Comparison of ENCODE assay signal across 17 cellular contexts in the genomic region with DNA sequence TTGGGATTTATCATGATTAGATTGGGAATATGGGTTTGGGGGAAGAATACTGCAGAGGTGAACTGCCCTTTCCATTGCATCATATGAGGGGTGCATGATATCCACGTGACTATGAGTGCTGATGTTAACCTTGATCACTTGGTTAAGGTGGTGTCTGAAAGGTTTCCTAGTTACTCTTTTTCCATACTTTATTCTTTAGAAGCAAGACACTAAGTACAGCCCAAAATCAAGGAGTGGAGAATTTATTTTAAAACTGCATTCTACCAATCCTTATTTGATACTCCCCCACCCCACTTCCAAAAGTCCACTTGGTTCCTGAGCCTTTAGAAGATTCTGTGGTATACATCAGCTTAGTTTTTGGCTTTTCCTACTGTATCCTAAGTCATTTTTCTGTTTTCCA. TPM values are rescaled to one million over a fixed set of nuclear protein-coding genes. Genes with fewer than 3 reads are reported as not detected.
A peak's percentile ranks its signal among the peaks of the same experiment; 100 is the strongest.
DNase-seq lines count a peak whose midpoint lies in the region.
"Had no signal": no experiment of that assay in that cellular context is flagged by ENCODE, and none has a peak within 500 bp of the region (broad histone marks: within the 10 kb centered on the region; RNA-seq: fewer than 3 reads in every experiment).

No MANE protein-coding gene starts in this region.

- peak in 4 of 6 experiments; percentile 13 to 92 (median 80) for DNase-seq in stimulated activated naive CD4-positive, alpha-beta T cell (lab: John Stamatoyannopoulos, UW)
- no peak for DNase-seq in stimulated activated naive CD4-positive, alpha-beta T cell treated with Interleukin-2 at 50 U/mL for 16 hours (lab: John Stamatoyannopoulos, UW)
- DNase-seq in T1000 (lab: John Stamatoyannopoulos, UW) (peak; percentile 39), occipital lobe (lab: John Stamatoyannopoulos, UW) (no peak), CD1c-positive myeloid dendritic cell (ENCODE audit: extremely low spot score) (no peak)
- DNase-seq: AML-193; CD4-positive, alpha-beta memory T cell; CD4-positive, CD25-positive, alpha-beta regulatory T cell; CD8-positive, alpha-beta memory T cell; COR-L47; DMS 273 treated with DMSO at 0.1 percent for 48 hours; DMS153; DMS53; DMS79; DND-41; EL; GDM1 had no signal

RNA-seq across cellular contexts. Expression of gene STOM, which starts 20.3 kb away (rescaled TPM):
- total RNA-seq in occipital lobe: 25.1 TPM

Comparison
In these comparisons a context has a peak if more than half of its experiments do, and no peak if none do; other contexts are left out.
1. DNase-seq: peak in stimulated activated naive CD4-positive, alpha-beta T cell (4 of 6) and T1000 (single experiment); none in stimulated activated naive CD4-positive, alpha-beta T cell treated with Interleukin-2 at 50 U/mL for 16 hours (single experiment), occipital lobe (single experiment) and CD1c-positive myeloid dendritic cell (single experiment).